7 cellular contexts compared by ENCODE assay signal in genomic region chr5:77972545-77973252, GRCh38.
DNase-seq lines count a peak whose midpoint lies in the region; ATAC-seq lines count a peak whose summit lies in the region.

No MANE protein-coding gene starts in this region.

- H3K4me1 Mint-ChIP-seq in activated naive CD4-positive, alpha-beta T cell treated with anti-CD3 and anti-CD28 coated beads, Interleukin-2, amount 10 ng/mL, durations not matched to agents 7 days and 5 days: peaks cover 9% of the 10 kb centered on the region
- peaks cover 8% of the 10 kb centered on the region for H3K4me1 Mint-ChIP-seq in stimulated activated effector memory CD8-positive, alpha-beta T cell treated with anti-CD3 and anti-CD28 coated beads, Interleukin-12 subunit alpha, Interleukin-12 subunit beta, amount 100 ng/mL, for 72 hours

- H3K9me3 ChIP-seq in iPS-18c (ENCODE audit: control insufficient read depth, insufficient read depth, low read length): no peaks in the 10 kb centered on the region
- H3K9me3 ChIP-seq in effector memory CD4-positive, alpha-beta T cell (ENCODE audit: control insufficient read depth, low read length): no peaks in the 10 kb centered on the region

- ATAC-seq in GM18498 (IDR thresholded peaks at IDR 0.05; ENCODE audit: unreplicated experiment): peak; percentile 82
- ATAC-seq in HG03135 (IDR thresholded peaks at IDR 0.05; ENCODE audit: unreplicated experiment): peak; percentile 67
- peak; percentile 55 for ATAC-seq in stimulated activated effector memory CD8-positive, alpha-beta T cell treated with anti-CD3 and anti-CD28 coated beads, Interleukin-12 subunit alpha, Interleukin-12 subunit beta, amount 100 ng/mL, for 72 hours

- peak overlapping the region; percentile 53 for H3K4me3 Mint-ChIP-seq in activated naive CD4-positive, alpha-beta T cell treated with anti-CD3 and anti-CD28 coated beads, Interleukin-2, amount 10 ng/mL, durations not matched to agents 7 days and 5 days
- H3K4me3 Mint-ChIP-seq in stimulated activated effector memory CD8-positive, alpha-beta T cell treated with anti-CD3 and anti-CD28 coated beads, Interleukin-12 subunit alpha, Interleukin-12 subunit beta, amount 100 ng/mL, for 72 hours: peak overlapping the region; percentile 40

- H3K27me3 ChIP-seq in effector memory CD4-positive, alpha-beta T cell (replicated peaks; ENCODE audit: control insufficient read depth, insufficient read depth, low read length, poor library complexity, severe bottlenecking): peaks cover 10% of the 10 kb centered on the region

- H3K4me3 ChIP-seq in iPS-18c (ENCODE audit: insufficient read depth, low read depth, low read length): peak overlapping the region; percentile 1; the same call in 1 of the 2 replicates
- no peak overlapping the region for H3K4me3 ChIP-seq in effector memory CD4-positive, alpha-beta T cell (ENCODE audit: insufficient read depth, low read depth, low read length, poor library complexity, severe bottlenecking)

- H3K36me3 ChIP-seq in effector memory CD4-positive, alpha-beta T cell (ENCODE audit: control insufficient read depth, insufficient read depth, low read length): no peaks in the 10 kb centered on the region

- CTCF ChIA-PET in activated naive CD4-positive, alpha-beta T cell treated with anti-CD3 and anti-CD28 coated beads, Interleukin-2, amount 10 ng/mL, durations not matched to agents 7 days and 5 days (lab: Charles Lee): no interaction called here

- H3K27ac Mint-ChIP-seq in activated naive CD4-positive, alpha-beta T cell treated with anti-CD3 and anti-CD28 coated beads, Interleukin-2, amount 10 ng/mL, durations not matched to agents 7 days and 5 days: no peak overlapping the region
- H3K27ac Mint-ChIP-seq in stimulated activated effector memory CD8-positive, alpha-beta T cell treated with anti-CD3 and anti-CD28 coated beads, Interleukin-12 subunit alpha, Interleukin-12 subunit beta, amount 100 ng/mL, for 72 hours: no peak overlapping the region

- DNase-seq in activated naive CD4-positive, alpha-beta T cell treated with anti-CD3 and anti-CD28 coated beads, Interleukin-2, amount 10 ng/mL, durations not matched to agents 7 days and 5 days: peak; percentile 42
- DNase-seq in stimulated activated effector memory CD8-positive, alpha-beta T cell treated with anti-CD3 and anti-CD28 coated beads, Interleukin-12 subunit alpha, Interleukin-12 subunit beta, amount 100 ng/mL, for 72 hours (ENCODE audit: low spot score in 2 of 2): no peak
- DNase-seq in effector memory CD4-positive, alpha-beta T cell: no peak
- DNase-seq in SKM-1 (lab: John Stamatoyannopoulos, UW; ENCODE audit: unreplicated experiment): no peak

- peaks cover 7% of the 10 kb centered on the region for H3K4me1 ChIP-seq in effector memory CD4-positive, alpha-beta T cell (ENCODE audit: control insufficient read depth, insufficient read depth, low read length, poor library complexity, severe bottlenecking)

- no peaks in the 10 kb centered on the region for H3K9me3 Mint-ChIP-seq in activated naive CD4-positive, alpha-beta T cell treated with anti-CD3 and anti-CD28 coated beads, Interleukin-2, amount 10 ng/mL, durations not matched to agents 7 days and 5 days
- no peaks in the 10 kb centered on the region for H3K9me3 Mint-ChIP-seq in stimulated activated effector memory CD8-positive, alpha-beta T cell treated with anti-CD3 and anti-CD28 coated beads, Interleukin-12 subunit alpha, Interleukin-12 subunit beta, amount 100 ng/mL, for 72 hours

- peaks cover 3% of the 10 kb centered on the region for H3K36me3 Mint-ChIP-seq in activated naive CD4-positive, alpha-beta T cell treated with anti-CD3 and anti-CD28 coated beads, Interleukin-2, amount 10 ng/mL, durations not matched to agents 7 days and 5 days
- H3K36me3 Mint-ChIP-seq in stimulated activated effector memory CD8-positive, alpha-beta T cell treated with anti-CD3 and anti-CD28 coated beads, Interleukin-12 subunit alpha, Interleukin-12 subunit beta, amount 100 ng/mL, for 72 hours: no peaks in the 10 kb centered on the region

- H3K27ac ChIP-seq in effector memory CD4-positive, alpha-beta T cell (ENCODE audit: insufficient read depth, low read length, poor library complexity, severe bottlenecking): no peak overlapping the region

- peaks cover 64% of the 10 kb centered on the region for H3K27me3 Mint-ChIP-seq in activated naive CD4-positive, alpha-beta T cell treated with anti-CD3 and anti-CD28 coated beads, Interleukin-2, amount 10 ng/mL, durations not matched to agents 7 days and 5 days
